1 cellular context compared by ENCODE assay signal in the genomic region with DNA sequence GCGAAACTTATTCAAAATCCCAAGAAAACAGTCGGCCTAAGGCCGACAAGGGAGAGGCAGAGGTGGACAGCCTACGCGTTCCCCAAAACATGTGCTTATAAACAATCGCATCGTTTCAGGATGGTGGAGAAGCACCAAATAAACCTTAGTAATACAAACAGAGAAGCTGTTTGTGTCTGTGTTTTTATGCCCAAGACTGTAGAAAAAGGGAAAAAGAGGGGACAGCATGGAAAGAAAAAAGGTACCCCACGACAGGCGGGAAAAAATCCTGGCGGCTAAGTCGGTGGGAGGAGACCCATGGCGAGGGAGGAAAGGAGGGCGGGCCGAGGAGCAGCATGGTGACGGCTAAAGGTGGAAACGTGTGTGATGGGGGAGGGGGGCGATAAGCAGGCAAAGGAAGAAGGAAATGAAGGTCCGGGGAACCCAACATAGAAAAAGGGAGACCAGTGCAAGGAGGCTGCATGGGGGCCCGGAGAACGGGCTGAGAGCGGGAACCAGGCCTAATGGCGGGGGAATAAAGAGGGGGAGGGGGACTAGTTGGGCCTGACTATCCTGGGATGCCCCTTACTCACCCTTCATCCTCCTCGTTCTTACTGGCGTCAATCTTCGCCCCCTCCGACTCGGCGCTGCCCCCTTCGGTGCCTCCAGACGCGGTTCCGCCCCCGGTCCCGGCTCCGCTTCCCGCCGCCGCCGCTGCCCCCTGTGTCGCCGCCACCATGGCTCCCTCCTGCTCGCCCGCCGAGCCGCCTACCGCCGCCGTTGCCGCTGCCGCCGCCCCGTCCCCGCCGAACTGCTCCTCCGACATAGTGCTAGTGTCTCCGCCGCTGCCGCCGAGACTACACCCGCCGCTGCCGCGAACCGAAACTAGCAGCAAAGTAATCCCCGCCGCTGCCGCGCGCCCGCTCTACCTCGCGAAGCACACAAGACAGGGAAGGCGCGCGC.
TF ChIP-seq lines count a peak whose summit lies in the region.

No MANE protein-coding gene starts in this region.

TF ChIP-seq in H1, 55 proteins besides CTCF, POLR2A, EP300 and RAD21 (continued from another document):
- TF ChIP-seq SP1 (IDR thresholded peaks at IDR 0.05; ENCODE audit: low read depth, low read length) = peak; percentile 66; the same call in 1 of the 2 replicates
